1 cellular context compared by ENCODE assay signal in genomic region chr5:53303105-53303504, GRCh38.
TF ChIP-seq lines count a peak whose summit lies in the region.

No MANE protein-coding gene starts in this region.

TF ChIP-seq in SK-N-SH, 30 proteins besides CTCF, POLR2A, EP300 and RAD21 (continued from another document):
- TF ChIP-seq REST (IDR thresholded peaks at IDR 0.05; ENCODE audit: low read depth, low read length) = no peak
- TF ChIP-seq ELF1 (IDR thresholded peaks at IDR 0.05) = no peak
- no peak for TF ChIP-seq ZBTB33 (IDR thresholded peaks at IDR 0.05; ENCODE audit: borderline replicate concordance, low read depth)
- peak; percentile 53 for TF ChIP-seq JUND (IDR thresholded peaks at IDR 0.05)
- peak; percentile 67 for TF ChIP-seq PBX3 (IDR thresholded peaks at IDR 0.05)
- no peak for TF ChIP-seq MEF2A (IDR thresholded peaks at IDR 0.05; ENCODE audit: borderline replicate concordance, low read depth)
- no peak for TF ChIP-seq GATA2 (CRISPR knock-in tag; IDR thresholded peaks at IDR 0.05)
- TF ChIP-seq TCF12 (IDR thresholded peaks at IDR 0.05) = peak; percentile 79
- TF ChIP-seq CHD2 (IDR thresholded peaks at IDR 0.05; ENCODE audit: low read length, partially characterized antibody) = no peak
- no peak for TF ChIP-seq USF2 (IDR thresholded peaks at IDR 0.05; ENCODE audit: borderline replicate concordance, low read depth, low read length)
- TF ChIP-seq SMC3 (IDR thresholded peaks at IDR 0.05; ENCODE audit: low read depth, low read length) = no peak
- no peak for TF ChIP-seq YY1 (IDR thresholded peaks at IDR 0.05; ENCODE audit: low read depth)
- peak; percentile 59; the same call in 1 of the 2 replicates for TF ChIP-seq FOSL2 (IDR thresholded peaks at IDR 0.05; ENCODE audit: borderline replicate concordance, low read depth)
- TF ChIP-seq NFIC (IDR thresholded peaks at IDR 0.05; ENCODE audit: borderline replicate concordance) = 0 out of 2 replicates have a peak, but pooled peaks have one; percentile 41
- TF ChIP-seq FOXJ3 (CRISPR knock-in tag; IDR thresholded peaks at IDR 0.05) = no peak
- TF ChIP-seq MAX (IDR thresholded peaks at IDR 0.05; ENCODE audit: low read depth) = peak; percentile 89
- TF ChIP-seq EZH2phosphoT487 (IDR thresholded peaks at IDR 0.05; ENCODE audit: borderline replicate concordance, low read depth) = no peak
- no peak for TF ChIP-seq RXRA (IDR thresholded peaks at IDR 0.05; ENCODE audit: borderline replicate concordance, low read depth)
- no peak for TF ChIP-seq RFX5 (IDR thresholded peaks at IDR 0.05; ENCODE audit: low read length)
- TF ChIP-seq NRF1 (IDR thresholded peaks at IDR 0.05; ENCODE audit: low read depth, low read length) = no peak
TF ChIP-seq in SK-N-SH: peak in this region for 7.
